27 cellular contexts compared by ENCODE assay signal in genomic region chr12:19053218-19053617, GRCh38.
"Had no signal": no experiment of that assay in that cellular context is flagged by ENCODE, and none has a peak within 500 bp of the region (broad histone marks: within the 10 kb centered on the region; RNA-seq: fewer than 3 reads in every experiment).

No MANE protein-coding gene starts in this region.

- H3K4me1 ChIP-seq: right atrium auricular region, right lobe of liver, testis, thyroid gland, transverse colon, upper lobe of left lung, vagina had no signal

- H3K27me3 ChIP-seq: heart left ventricle, neutrophil, right atrium auricular region, right lobe of liver, stomach, testis, thyroid gland, transverse colon, upper lobe of left lung, vagina had no signal

- H3K4me1 Mint-ChIP-seq: nephron progenitor cell; stimulated activated naive B cell treated with anti-CD40 and anti-IgM and Interleukin-4, amounts not matched to agents 10 μg/mL and 1 μg/mL and 100 μg/mL, for 72 hours had no signal

- H3K9me3 Mint-ChIP-seq: nephron progenitor cell; stimulated activated naive B cell treated with anti-CD40 and anti-IgM and Interleukin-4, amounts not matched to agents 10 μg/mL and 1 μg/mL and 100 μg/mL, for 72 hours had no signal

- DNase-seq: heart left ventricle; islet precursor cell; left ventricle myocardium inferior; mesendoderm; midbrain; mucosa of descending colon; naive thymus-derived CD4-positive, alpha-beta T cell; nephron progenitor cell; occipital lobe; right lobe of liver; stimulated activated CD4-positive, alpha-beta T cell treated with anti-CD3 and anti-CD28 coated beads, Interleukin-1b, Interleukin-23, amount 100 ng/mL, for 48 hours; stimulated activated CD4-positive, alpha-beta T cell treated with anti-CD3 and anti-CD28 coated beads, Interleukin-2, amount 100 ng/mL, for 48 hours; stimulated activated CD4-positive, alpha-beta T cell treated with anti-CD3 and anti-CD28 coated beads, Interleukin-4, amount 100 ng/mL, for 4 hours; stimulated activated CD8-positive, alpha-beta memory T cell treated with anti-CD3 and anti-CD28 coated beads, Interleukin-4, amount 100 ng/mL, for 48 hours; stimulated activated naive B cell treated with anti-CD40 and anti-IgM and Interleukin-4, amounts not matched to agents 10 μg/mL and 1 μg/mL and 100 μg/mL, for 72 hours; stimulated activated naive CD8-positive, alpha-beta T cell treated with anti-CD3 and anti-CD28 coated beads, Interleukin-15, Interleukin-2, amounts not matched to agents 100 U/mL and 50 U/mL, for 24 hours; stomach; testis; thyroid gland; transverse colon; upper lobe of left lung had no signal

- ATAC-seq: heart left ventricle; mucosa of descending colon; naive thymus-derived CD4-positive, alpha-beta T cell; right lobe of liver; stimulated activated naive B cell treated with anti-CD40 and anti-IgM and Interleukin-4, amounts not matched to agents 10 μg/mL and 1 μg/mL and 100 μg/mL, for 72 hours; stimulated activated naive CD8-positive, alpha-beta T cell treated with anti-CD3 and anti-CD28 coated beads, Interleukin-15, Interleukin-2, amounts not matched to agents 100 U/mL and 50 U/mL, for 24 hours had no signal

- H3K4me3 Mint-ChIP-seq: naive thymus-derived CD4-positive, alpha-beta T cell; nephron progenitor cell; stimulated activated naive B cell treated with anti-CD40 and anti-IgM and Interleukin-4, amounts not matched to agents 10 μg/mL and 1 μg/mL and 100 μg/mL, for 72 hours had no signal

- H3K4me3 ChIP-seq: heart left ventricle, left ventricle myocardium inferior, lung, mucosa of descending colon, right atrium auricular region, right lobe of liver, smooth muscle cell, stomach, testis, thyroid gland, transverse colon, upper lobe of left lung, vagina had no signal

- H3K36me3 ChIP-seq: heart left ventricle, left ventricle myocardium inferior, neutrophil, right atrium auricular region, right lobe of liver, stomach, thyroid gland, transverse colon, upper lobe of left lung, vagina had no signal

- H3K27ac ChIP-seq: heart left ventricle, left ventricle myocardium inferior, neutrophil, right atrium auricular region, right lobe of liver, stomach, testis, thyroid gland, transverse colon, upper lobe of left lung, vagina had no signal

- H3K27ac Mint-ChIP-seq: naive thymus-derived CD4-positive, alpha-beta T cell; nephron progenitor cell; progenitor cell of endocrine pancreas; stimulated activated naive B cell treated with anti-CD40 and anti-IgM and Interleukin-4, amounts not matched to agents 10 μg/mL and 1 μg/mL and 100 μg/mL, for 72 hours had no signal

- H3K4me2 ChIP-seq: smooth muscle cell had no signal

- H3K36me3 Mint-ChIP-seq: naive thymus-derived CD4-positive, alpha-beta T cell; stimulated activated naive B cell treated with anti-CD40 and anti-IgM and Interleukin-4, amounts not matched to agents 10 μg/mL and 1 μg/mL and 100 μg/mL, for 72 hours had no signal

- H3K27me3 Mint-ChIP-seq: progenitor cell of endocrine pancreas; stimulated activated naive B cell treated with anti-CD40 and anti-IgM and Interleukin-4, amounts not matched to agents 10 μg/mL and 1 μg/mL and 100 μg/mL, for 72 hours had no signal

- H3K9me3 ChIP-seq: heart left ventricle, mucosa of descending colon, neutrophil, right atrium auricular region, right lobe of liver, stomach, testis, thyroid gland, transverse colon, upper lobe of left lung, vagina had no signal
